Comparison of ENCODE assay signal across 1 cellular context in the genomic region with DNA sequence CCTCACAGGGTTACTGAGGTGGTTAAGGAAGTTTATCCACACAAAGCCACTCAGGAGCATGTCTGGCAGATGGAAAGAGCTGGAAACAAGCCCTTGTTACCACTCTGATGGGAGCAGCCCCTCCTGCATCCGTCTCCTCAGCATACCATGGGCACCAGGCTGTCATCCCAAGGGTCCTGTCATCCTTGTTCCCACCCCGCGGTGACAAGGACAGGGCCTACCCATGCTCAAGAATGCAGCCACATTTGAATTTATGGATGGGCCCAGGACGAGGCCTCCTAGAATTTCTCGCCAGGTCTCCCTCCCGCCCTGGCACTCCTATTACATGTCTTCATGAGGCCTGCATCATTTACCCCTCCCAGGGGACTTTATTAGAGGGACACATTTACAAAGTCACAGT.
TF ChIP-seq lines count a peak whose summit lies in the region.

No MANE protein-coding gene starts in this region.

TF ChIP-seq in GM23338, 12 proteins besides CTCF, POLR2A, EP300 and RAD21 (continued from another document):
- TF ChIP-seq, protein P1, sequence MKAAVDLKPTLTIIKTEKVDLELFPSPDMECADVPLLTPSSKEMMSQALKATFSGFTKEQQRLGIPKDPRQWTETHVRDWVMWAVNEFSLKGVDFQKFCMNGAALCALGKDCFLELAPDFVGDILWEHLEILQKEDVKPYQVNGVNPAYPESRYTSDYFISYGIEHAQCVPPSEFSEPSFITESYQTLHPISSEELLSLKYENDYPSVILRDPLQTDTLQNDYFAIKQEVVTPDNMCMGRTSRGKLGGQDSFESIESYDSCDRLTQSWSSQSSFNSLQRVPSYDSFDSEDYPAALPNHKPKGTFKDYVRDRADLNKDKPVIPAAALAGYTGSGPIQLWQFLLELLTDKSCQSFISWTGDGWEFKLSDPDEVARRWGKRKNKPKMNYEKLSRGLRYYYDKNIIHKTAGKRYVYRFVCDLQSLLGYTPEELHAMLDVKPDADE (IDR thresholded peaks at IDR 0.05), result no peak
- TF ChIP-seq, protein P2, sequence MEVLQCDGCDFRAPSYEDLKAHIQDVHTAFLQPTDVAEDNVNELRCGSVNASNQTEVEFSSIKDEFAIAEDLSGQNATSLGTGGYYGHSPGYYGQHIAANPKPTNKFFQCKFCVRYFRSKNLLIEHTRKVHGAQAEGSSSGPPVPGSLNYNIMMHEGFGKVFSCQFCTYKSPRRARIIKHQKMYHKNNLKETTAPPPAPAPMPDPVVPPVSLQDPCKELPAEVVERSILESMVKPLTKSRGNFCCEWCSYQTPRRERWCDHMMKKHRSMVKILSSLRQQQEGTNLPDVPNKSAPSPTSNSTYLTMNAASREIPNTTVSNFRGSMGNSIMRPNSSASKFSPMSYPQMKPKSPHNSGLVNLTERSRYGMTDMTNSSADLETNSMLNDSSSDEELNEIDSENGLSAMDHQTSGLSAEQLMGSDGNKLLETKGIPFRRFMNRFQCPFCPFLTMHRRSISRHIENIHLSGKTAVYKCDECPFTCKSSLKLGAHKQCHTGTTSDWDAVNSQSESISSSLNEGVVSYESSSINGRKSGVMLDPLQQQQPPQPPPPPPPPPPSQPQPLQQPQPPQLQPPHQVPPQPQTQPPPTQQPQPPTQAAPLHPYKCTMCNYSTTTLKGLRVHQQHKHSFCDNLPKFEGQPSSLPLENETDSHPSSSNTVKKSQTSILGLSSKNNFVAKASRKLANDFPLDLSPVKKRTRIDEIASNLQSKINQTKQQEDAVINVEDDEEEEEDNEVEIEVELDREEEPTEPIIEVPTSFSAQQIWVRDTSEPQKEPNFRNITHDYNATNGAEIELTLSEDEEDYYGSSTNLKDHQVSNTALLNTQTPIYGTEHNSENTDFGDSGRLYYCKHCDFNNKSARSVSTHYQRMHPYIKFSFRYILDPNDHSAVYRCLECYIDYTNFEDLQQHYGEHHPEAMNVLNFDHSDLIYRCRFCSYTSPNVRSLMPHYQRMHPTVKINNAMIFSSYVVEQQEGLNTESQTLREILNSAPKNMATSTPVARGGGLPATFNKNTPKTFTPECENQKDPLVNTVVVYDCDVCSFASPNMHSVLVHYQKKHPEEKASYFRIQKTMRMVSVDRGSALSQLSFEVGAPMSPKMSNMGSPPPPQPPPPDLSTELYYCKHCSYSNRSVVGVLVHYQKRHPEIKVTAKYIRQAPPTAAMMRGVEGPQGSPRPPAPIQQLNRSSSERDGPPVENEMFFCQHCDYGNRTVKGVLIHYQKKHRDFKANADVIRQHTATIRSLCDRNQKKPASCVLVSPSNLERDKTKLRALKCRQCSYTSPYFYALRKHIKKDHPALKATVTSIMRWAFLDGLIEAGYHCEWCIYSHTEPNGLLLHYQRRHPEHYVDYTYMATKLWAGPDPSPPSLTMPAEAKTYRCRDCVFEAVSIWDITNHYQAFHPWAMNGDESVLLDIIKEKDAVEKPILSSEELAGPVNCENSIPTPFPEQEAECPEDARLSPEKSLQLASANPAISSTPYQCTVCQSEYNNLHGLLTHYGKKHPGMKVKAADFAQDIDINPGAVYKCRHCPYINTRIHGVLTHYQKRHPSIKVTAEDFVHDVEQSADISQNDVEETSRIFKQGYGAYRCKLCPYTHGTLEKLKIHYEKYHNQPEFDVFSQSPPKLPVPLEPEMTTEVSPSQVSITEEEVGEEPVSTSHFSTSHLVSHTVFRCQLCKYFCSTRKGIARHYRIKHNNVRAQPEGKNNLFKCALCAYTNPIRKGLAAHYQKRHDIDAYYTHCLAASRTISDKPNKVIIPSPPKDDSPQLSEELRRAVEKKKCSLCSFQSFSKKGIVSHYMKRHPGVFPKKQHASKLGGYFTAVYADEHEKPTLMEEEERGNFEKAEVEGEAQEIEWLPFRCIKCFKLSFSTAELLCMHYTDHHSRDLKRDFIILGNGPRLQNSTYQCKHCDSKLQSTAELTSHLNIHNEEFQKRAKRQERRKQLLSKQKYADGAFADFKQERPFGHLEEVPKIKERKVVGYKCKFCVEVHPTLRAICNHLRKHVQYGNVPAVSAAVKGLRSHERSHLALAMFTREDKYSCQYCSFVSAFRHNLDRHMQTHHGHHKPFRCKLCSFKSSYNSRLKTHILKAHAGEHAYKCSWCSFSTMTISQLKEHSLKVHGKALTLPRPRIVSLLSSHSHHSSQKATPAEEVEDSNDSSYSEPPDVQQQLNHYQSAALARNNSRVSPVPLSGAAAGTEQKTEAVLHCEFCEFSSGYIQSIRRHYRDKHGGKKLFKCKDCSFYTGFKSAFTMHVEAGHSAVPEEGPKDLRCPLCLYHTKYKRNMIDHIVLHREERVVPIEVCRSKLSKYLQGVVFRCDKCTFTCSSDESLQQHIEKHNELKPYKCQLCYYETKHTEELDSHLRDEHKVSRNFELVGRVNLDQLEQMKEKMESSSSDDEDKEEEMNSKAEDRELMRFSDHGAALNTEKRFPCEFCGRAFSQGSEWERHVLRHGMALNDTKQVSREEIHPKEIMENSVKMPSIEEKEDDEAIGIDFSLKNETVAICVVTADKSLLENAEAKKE (CRISPR knock-in tag; IDR thresholded peaks at IDR 0.05), result no peak
- TF ChIP-seq JUNB (IDR thresholded peaks at IDR 0.05; ENCODE audit: unreplicated experiment) (no peak), STAT1 (IDR thresholded peaks at IDR 0.05; ENCODE audit: unreplicated experiment) (no peak), NANOG (IDR thresholded peaks at IDR 0.05; ENCODE audit: borderline replicate concordance) (no peak), CREB1 (CRISPR knock-in tag; IDR thresholded peaks at IDR 0.05; ENCODE audit: low read depth) (no peak), ZNF114 (CRISPR knock-in tag; IDR thresholded peaks at IDR 0.05) (no peak), POLR2AphosphoS5 (IDR thresholded peaks at IDR 0.05; ENCODE audit: low read depth) (no peak), ZNF331 (CRISPR knock-in tag; IDR thresholded peaks at IDR 0.05; ENCODE audit: low read depth) (no peak)
- TF ChIP-seq, protein P3, sequence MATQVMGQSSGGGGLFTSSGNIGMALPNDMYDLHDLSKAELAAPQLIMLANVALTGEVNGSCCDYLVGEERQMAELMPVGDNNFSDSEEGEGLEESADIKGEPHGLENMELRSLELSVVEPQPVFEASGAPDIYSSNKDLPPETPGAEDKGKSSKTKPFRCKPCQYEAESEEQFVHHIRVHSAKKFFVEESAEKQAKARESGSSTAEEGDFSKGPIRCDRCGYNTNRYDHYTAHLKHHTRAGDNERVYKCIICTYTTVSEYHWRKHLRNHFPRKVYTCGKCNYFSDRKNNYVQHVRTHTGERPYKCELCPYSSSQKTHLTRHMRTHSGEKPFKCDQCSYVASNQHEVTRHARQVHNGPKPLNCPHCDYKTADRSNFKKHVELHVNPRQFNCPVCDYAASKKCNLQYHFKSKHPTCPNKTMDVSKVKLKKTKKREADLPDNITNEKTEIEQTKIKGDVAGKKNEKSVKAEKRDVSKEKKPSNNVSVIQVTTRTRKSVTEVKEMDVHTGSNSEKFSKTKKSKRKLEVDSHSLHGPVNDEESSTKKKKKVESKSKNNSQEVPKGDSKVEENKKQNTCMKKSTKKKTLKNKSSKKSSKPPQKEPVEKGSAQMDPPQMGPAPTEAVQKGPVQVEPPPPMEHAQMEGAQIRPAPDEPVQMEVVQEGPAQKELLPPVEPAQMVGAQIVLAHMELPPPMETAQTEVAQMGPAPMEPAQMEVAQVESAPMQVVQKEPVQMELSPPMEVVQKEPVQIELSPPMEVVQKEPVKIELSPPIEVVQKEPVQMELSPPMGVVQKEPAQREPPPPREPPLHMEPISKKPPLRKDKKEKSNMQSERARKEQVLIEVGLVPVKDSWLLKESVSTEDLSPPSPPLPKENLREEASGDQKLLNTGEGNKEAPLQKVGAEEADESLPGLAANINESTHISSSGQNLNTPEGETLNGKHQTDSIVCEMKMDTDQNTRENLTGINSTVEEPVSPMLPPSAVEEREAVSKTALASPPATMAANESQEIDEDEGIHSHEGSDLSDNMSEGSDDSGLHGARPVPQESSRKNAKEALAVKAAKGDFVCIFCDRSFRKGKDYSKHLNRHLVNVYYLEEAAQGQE (IDR thresholded peaks at IDR 0.05; ENCODE audit: unreplicated experiment), result no peak
